Comparison of ENCODE assay signal across 8 cellular contexts in the genomic region with DNA sequence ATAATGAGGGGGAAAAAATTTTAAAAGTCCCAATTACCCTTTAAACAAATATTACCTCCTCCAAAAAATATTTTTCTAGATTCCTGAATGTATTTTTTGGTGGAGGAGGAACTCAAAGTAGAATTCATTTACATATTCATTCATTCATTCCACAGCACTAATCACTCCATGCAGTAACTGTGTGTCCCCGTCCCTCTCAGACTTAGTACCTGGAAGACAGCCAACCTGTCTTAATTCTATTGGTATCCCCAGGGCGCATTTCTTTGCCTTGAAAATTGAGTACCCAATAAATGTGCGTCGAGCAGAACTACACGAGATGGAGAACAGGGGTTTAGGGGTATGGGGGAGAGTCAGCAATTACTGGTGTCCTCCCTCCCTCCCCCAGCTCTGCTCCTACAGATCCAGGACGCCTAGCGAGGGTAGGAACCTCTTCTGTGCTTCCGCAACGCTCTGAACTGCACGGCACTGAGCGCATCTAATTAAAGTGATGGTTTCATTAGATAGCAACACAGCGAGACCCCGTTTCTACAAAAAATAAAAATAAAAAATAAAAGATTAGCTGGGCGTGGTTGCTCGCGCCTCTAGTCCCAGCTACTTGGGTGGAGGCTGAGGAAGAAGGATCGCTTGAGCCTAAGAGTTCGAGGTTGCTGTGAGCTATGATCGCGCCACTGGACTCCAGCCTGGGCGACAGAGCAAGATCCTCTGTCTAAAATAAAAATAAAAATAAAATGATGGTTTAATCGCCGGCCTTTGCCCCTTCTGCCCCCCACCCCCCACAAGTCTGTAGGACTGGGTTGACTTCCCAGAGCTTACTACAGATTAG.
DNase-seq lines count a peak whose midpoint lies in the region; ATAC-seq and TF ChIP-seq lines count a peak whose summit lies in the region.

No MANE protein-coding gene starts in this region.

- peak; percentile 24 for DNase-seq in ELF-1 (ENCODE audit: low read depth, low spot score)
- DNase-seq in NCI-H1930 (lab: John Stamatoyannopoulos, UW) = peak; percentile 3 to 20
- DNase-seq in coronary artery (ENCODE audit: low spot score) = no peak
- DNase-seq in nucleus accumbens (lab: John Stamatoyannopoulos, UW) = no peak
- DNase-seq in kidney tubule cell (ENCODE audit: low spot score) = no peak

- H3K27ac ChIP-seq in coronary artery (no peak overlapping the region), rectal smooth muscle tissue (ENCODE audit: low read depth, low read length) (no peak overlapping the region)

- H3K9ac ChIP-seq in rectal smooth muscle tissue (ENCODE audit: low read length) = no peak overlapping the region

- no peak for ATAC-seq in GM18519 (IDR thresholded peaks at IDR 0.05; ENCODE audit: low FRiP score, unreplicated experiment)
- ATAC-seq in GM18907 (IDR thresholded peaks at IDR 0.05; ENCODE audit: unreplicated experiment) = no peak

- peaks cover 4% of the 10 kb centered on the region for H3K27me3 ChIP-seq in rectal smooth muscle tissue (ENCODE audit: control insufficient read depth, insufficient read depth, low read length)

- H3K4me3 ChIP-seq in coronary artery (peak overlapping the region; percentile 72), rectal smooth muscle tissue (ENCODE audit: low read length) (peak overlapping the region; percentile 61)

- H3K36me3 ChIP-seq in rectal smooth muscle tissue (ENCODE audit: control insufficient read depth, insufficient read depth, low read length) = no peaks in the 10 kb centered on the region

- H3K4me1 ChIP-seq in rectal smooth muscle tissue (ENCODE audit: control insufficient read depth, insufficient read depth, low read length) = peaks cover 3% of the 10 kb centered on the region

- TF ChIP-seq CTCF in coronary artery (IDR thresholded peaks at IDR 0.05) = no peak

Comparison
In these comparisons a context has a peak if more than half of its experiments do, and no peak if none do; other contexts are left out.
1. DNase-seq: peak in ELF-1 (single experiment) and NCI-H1930 (2 of 2); none in coronary artery (single experiment), nucleus accumbens (0 of 56) and kidney tubule cell (single experiment).